19 cellular contexts compared by ENCODE assay signal in the genomic region with DNA sequence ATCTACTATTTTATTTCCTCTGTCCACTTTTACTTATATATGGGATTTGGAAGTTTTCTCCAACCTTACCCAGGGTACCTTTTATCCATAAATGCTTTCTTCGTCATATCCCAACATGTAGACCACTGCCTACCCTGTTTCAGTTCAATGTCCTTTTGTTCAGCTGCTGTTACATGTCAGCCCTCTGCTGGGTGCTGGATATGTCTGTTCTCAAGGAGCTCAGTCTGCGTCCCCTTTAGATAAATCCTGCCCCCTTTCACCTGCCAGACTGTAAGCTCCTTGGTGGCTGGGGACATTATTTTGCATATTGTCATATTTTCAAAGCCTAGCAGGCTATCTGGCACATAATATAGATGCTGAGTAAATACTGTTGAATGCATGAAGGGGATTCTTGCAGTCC. TPM values are rescaled to one million over a fixed set of nuclear protein-coding genes. Genes with fewer than 3 reads are reported as not detected.
DNase-seq lines count a peak whose midpoint lies in the region; ATAC-seq and TF ChIP-seq lines count a peak whose summit lies in the region.
"Had no signal": no experiment of that assay in that cellular context is flagged by ENCODE, and none has a peak within 500 bp of the region (broad histone marks: within the 10 kb centered on the region; RNA-seq: fewer than 3 reads in every experiment).

No MANE protein-coding gene starts in this region.

- no peak overlapping the region for H3K4me3 ChIP-seq in left ventricle myocardium inferior
- H3K4me3 ChIP-seq in heart left ventricle, result no peak overlapping the region
- H3K4me3 ChIP-seq in SJCRH30, result no peak overlapping the region
- H3K4me3 ChIP-seq: Peyer's patch had no signal

- no peak for TF ChIP-seq POLR2A in heart left ventricle (IDR thresholded peaks at IDR 0.05)

- 42 to 81% (median 63%) methylated on average over 2 of the region's 2 CpGs for WGBS in heart left ventricle, 4 donors

- H3K36me3 ChIP-seq in left ventricle myocardium inferior (no peaks in the 10 kb centered on the region), heart left ventricle (no peaks in the 10 kb centered on the region), SJCRH30 (no peaks in the 10 kb centered on the region)
- H3K36me3 ChIP-seq: Peyer's patch had no signal

- TF ChIP-seq CTCF in left ventricle myocardium inferior (IDR thresholded peaks at IDR 0.05; ENCODE audit: borderline replicate concordance) (peak; percentile 32), heart left ventricle (IDR thresholded peaks at IDR 0.05) (peak in 1 of 12 donors; percentile 15)

- H3K27me3 ChIP-seq in left ventricle myocardium inferior (ENCODE audit: low read depth), result no peaks in the 10 kb centered on the region
- H3K27me3 ChIP-seq in heart left ventricle, result no peaks in the 10 kb centered on the region
- H3K27me3 ChIP-seq in SJCRH30, result no peaks in the 10 kb centered on the region
- H3K27me3 ChIP-seq: Peyer's patch had no signal

- ATAC-seq in heart left ventricle (no peak), GM21390 (IDR thresholded peaks at IDR 0.05; ENCODE audit: unreplicated experiment) (no peak), GM21526 (IDR thresholded peaks at IDR 0.05; ENCODE audit: low FRiP score, unreplicated experiment) (no peak)

- H3K27ac ChIP-seq in left ventricle myocardium inferior (replicated peaks) (no peak overlapping the region), heart left ventricle (no peak overlapping the region), SJCRH30 (peak overlapping the region; percentile 55), substantia nigra (ENCODE audit: low read depth, low read length, poor library complexity, severe bottlenecking) (peak overlapping the region; percentile 83)
- H3K27ac ChIP-seq: C4-2B, Peyer's patch had no signal

- DNase-seq in left ventricle myocardium inferior (no peak), heart left ventricle (no peak), SJCRH30 (peak; percentile 58 to 78), globus pallidus (ENCODE audit: low spot score) (peak; percentile 73), substantia nigra (lab: John Stamatoyannopoulos, UW) (peak in 9 of 49 donors; percentile 5 to 66 (median 14)), middle frontal gyrus (ENCODE audit: extremely low spot score, low spot score) (no peak)
- DNase-seq: COR-L47, DMS153, EL, HCEC 1CT, NCI-H1048, NCI-H2107, NCI-H446, NCI-H774, Peyer's patch, Right ventricle myocardium superior had no signal

- no peaks in the 10 kb centered on the region for H3K9me3 ChIP-seq in left ventricle myocardium inferior (replicated peaks)
- H3K9me3 ChIP-seq in heart left ventricle, result no peaks in the 10 kb centered on the region
- 0 out of 2 replicates have a peak, but pooled peaks cover 3% of the 10 kb centered on the region for H3K9me3 ChIP-seq in SJCRH30 (replicated peaks)
- H3K9me3 ChIP-seq: Peyer's patch had no signal

- intact Hi-C loops in left ventricle myocardium inferior (cut with micrococcal nuclease), result no loop called here
- intact Hi-C loops in heart left ventricle (cut with DNase I), result loop anchor here in 1 of 10 donors (5.0 kb wide), 1 partner anchor 74 kb away; the partner anchor contains the start of gene MFSD6

- H3K4me1 ChIP-seq in left ventricle myocardium inferior (peaks cover 51% of the 10 kb centered on the region), heart left ventricle (peaks cover 0 to 37% (median 14%) of the 10 kb centered on the region in 12 donors), SJCRH30 (peaks cover 39% of the 10 kb centered on the region)

RNA-seq across cellular contexts. Expression of gene NEMP2, which starts 53.2 kb away (rescaled TPM):
- total RNA-seq in left ventricle myocardium inferior (1.5 TPM), heart left ventricle (1 to 10 TPM in 8 of 9 donors, under 1 TPM in 1; 0.63 to 4.6 (median 2.4) TPM)
- under 1 TPM; 0.42 to 0.73 TPM for polyA plus RNA-seq in heart left ventricle
- 19.3 and 20.9 TPM in 2 replicates for total RNA-seq in SJCRH30 (2014; rRNA removed; shearing (Covaris generic))

Comparison
In these comparisons a context has a peak if more than half of its experiments do, and no peak if none do; other contexts are left out.
1. DNase-seq: peak in SJCRH30 (2 of 2) and globus pallidus (single experiment); none in left ventricle myocardium inferior (single experiment), heart left ventricle (0 of 5) and middle frontal gyrus (single experiment).
2. H3K27ac ChIP-seq: peak in SJCRH30 (single experiment) and substantia nigra (single experiment); none in left ventricle myocardium inferior (single experiment) and heart left ventricle (0 of 12).